In the genomic region with DNA sequence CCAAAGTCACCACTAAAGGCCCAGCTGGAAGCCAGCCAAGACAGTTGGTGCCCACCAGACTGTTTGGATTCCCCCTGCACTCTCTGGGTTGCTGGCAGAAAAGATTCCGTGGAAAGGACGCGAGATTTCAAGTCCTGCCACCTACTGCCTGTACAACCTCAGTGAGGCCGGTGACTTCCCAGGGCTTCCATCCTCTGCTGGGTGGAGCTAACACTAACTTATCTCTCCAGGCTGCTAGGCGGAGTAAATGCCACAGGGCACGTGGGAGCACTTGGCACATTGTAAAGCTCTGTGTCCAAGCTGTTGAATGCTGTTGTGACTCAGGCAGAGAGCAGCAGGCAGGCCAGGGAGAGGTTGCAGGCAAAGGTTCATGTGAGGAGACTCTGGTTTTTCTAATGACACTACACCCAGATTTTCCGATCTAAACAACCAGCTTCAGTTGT, we compare ENCODE assay signal across 9 cellular contexts. TPM values are rescaled to one million over a fixed set of nuclear protein-coding genes. Genes with fewer than 3 reads are reported as not detected.
DNase-seq lines count a peak whose midpoint lies in the region; ATAC-seq, FAIRE-seq and TF ChIP-seq lines count a peak whose summit lies in the region.
"Had no signal": no experiment of that assay in that cellular context is flagged by ENCODE, and none has a peak within 500 bp of the region (broad histone marks: within the 10 kb centered on the region; RNA-seq: fewer than 3 reads in every experiment).

No MANE protein-coding gene starts in this region.

- H3K4me3 ChIP-seq in fibroblast of lung (replicated peaks in 1 of 4; ENCODE audit: control extremely low read depth in 1 of 4, insufficient read depth in 1 of 4, low read depth in 3 of 4, low read length in 4 of 4) = no peak overlapping the region
- H3K4me3 ChIP-seq in pancreas = no peak overlapping the region
- H3K4me3 ChIP-seq: SJSA1 had no signal

- peak; percentile 91 to 93 (median 92) for ATAC-seq in pancreas
- ATAC-seq in activated T-helper 17 cell treated with anti-CD3 and anti-CD28 coated beads, Interleukin-2, amount 50 U/mL, for 72 hours (replicated peaks) = no peak
- ATAC-seq in activated naive CD8-positive, alpha-beta T cell treated with anti-CD3 and anti-CD28 coated beads, Interleukin-2, amount 50 U/mL, for 24 hours = no peak

- no peaks in the 10 kb centered on the region for H3K27me3 Mint-ChIP-seq in activated T-helper 17 cell treated with anti-CD3 and anti-CD28 coated beads, Interleukin-2, amount 50 U/mL, for 72 hours
- no peaks in the 10 kb centered on the region for H3K27me3 Mint-ChIP-seq in activated naive CD8-positive, alpha-beta T cell treated with anti-CD3 and anti-CD28 coated beads, Interleukin-2, amount 50 U/mL, for 24 hours

- TF ChIP-seq CTCF in RWPE1 (conservative IDR thresholded peaks at IDR 0.05; ENCODE audit: low read depth) (no peak), fibroblast of lung (conservative IDR thresholded peaks at IDR 0.05 in 1 of 2, IDR thresholded peaks at IDR 0.05 in 1 of 2; ENCODE audit: low read depth in 1 of 2, low read length in 2 of 2) (no peak), pancreas (IDR thresholded peaks at IDR 0.05) (no peak), D721Med (IDR thresholded peaks at IDR 0.05; ENCODE audit: insufficient read depth, missing control alignments) (no peak)

- no peak overlapping the region for H3K27ac Mint-ChIP-seq in activated T-helper 17 cell treated with anti-CD3 and anti-CD28 coated beads, Interleukin-2, amount 50 U/mL, for 72 hours
- H3K27ac Mint-ChIP-seq in activated naive CD8-positive, alpha-beta T cell treated with anti-CD3 and anti-CD28 coated beads, Interleukin-2, amount 50 U/mL, for 24 hours = no peak overlapping the region

- no peak overlapping the region for H2AFZ ChIP-seq in fibroblast of lung (ENCODE audit: low read length)

- H3K79me2 ChIP-seq in fibroblast of lung (ENCODE audit: control insufficient read depth, insufficient read depth, low read length) = no peaks in the 10 kb centered on the region

- no peaks in the 10 kb centered on the region for H3K36me3 Mint-ChIP-seq in activated T-helper 17 cell treated with anti-CD3 and anti-CD28 coated beads, Interleukin-2, amount 50 U/mL, for 72 hours (ENCODE audit: low read depth)
- no peaks in the 10 kb centered on the region for H3K36me3 Mint-ChIP-seq in activated naive CD8-positive, alpha-beta T cell treated with anti-CD3 and anti-CD28 coated beads, Interleukin-2, amount 50 U/mL, for 24 hours (ENCODE audit: low read depth)

- H3K27me3 ChIP-seq in fibroblast of lung (ENCODE audit: control insufficient read depth, insufficient read depth, low read length) = no peaks in the 10 kb centered on the region
- H3K27me3 ChIP-seq in pancreas = no peaks in the 10 kb centered on the region
- H3K27me3 ChIP-seq: SJSA1 had no signal

- H3K4me3 Mint-ChIP-seq in activated T-helper 17 cell treated with anti-CD3 and anti-CD28 coated beads, Interleukin-2, amount 50 U/mL, for 72 hours = no peak overlapping the region
- no peak overlapping the region for H3K4me3 Mint-ChIP-seq in activated naive CD8-positive, alpha-beta T cell treated with anti-CD3 and anti-CD28 coated beads, Interleukin-2, amount 50 U/mL, for 24 hours

- intact Hi-C loops in pancreas (cut with DNase I) = no loop called here

- FAIRE-seq in pancreas (lab: Jason Lieb, UNC) (peak; percentile 92), D721Med (lab: Jason Lieb, UNC) (no peak)

- H3K9ac ChIP-seq in fibroblast of lung (ENCODE audit: insufficient read depth, low read length) = no peak overlapping the region

- no peaks in the 10 kb centered on the region for H3K4me1 Mint-ChIP-seq in activated T-helper 17 cell treated with anti-CD3 and anti-CD28 coated beads, Interleukin-2, amount 50 U/mL, for 72 hours
- H3K4me1 Mint-ChIP-seq in activated naive CD8-positive, alpha-beta T cell treated with anti-CD3 and anti-CD28 coated beads, Interleukin-2, amount 50 U/mL, for 24 hours = peaks cover 2% of the 10 kb centered on the region

- H3K9me3 ChIP-seq in fibroblast of lung (ENCODE audit: control insufficient read depth, insufficient read depth, low read depth, low read length) = no peaks in the 10 kb centered on the region
- no peaks in the 10 kb centered on the region for H3K9me3 ChIP-seq in pancreas
- H3K9me3 ChIP-seq: SJSA1 had no signal

- POLR2A ChIA-PET in HEK293T (lab: Yijun Ruan, JAX) (interaction anchor here (1.0 to 2.5 kb wide), 4 partner anchors 10 to 51 kb away, joined by 3 to 12 read pairs (median 6); a partner anchor contains a TSS), RWPE1 (lab: Yijun Ruan, JAX; ENCODE audit: low non-redundant PET) (no interaction called here)

- H3K4me2 ChIP-seq in fibroblast of lung (ENCODE audit: extremely low read depth, insufficient read depth, low read length) = peak overlapping the region; percentile 17

- H4K20me1 ChIP-seq in fibroblast of lung (ENCODE audit: control insufficient read depth, extremely low read depth, insufficient read depth, low read length) = no peaks in the 10 kb centered on the region

- H3K4me1 ChIP-seq in fibroblast of lung (ENCODE audit: control insufficient read depth, extremely low read depth, insufficient read depth, low read length) (peaks cover 31% of the 10 kb centered on the region), pancreas (peaks cover 25 to 30% (median 27%) of the 10 kb centered on the region in 3 donors)

- 6 to 8% methylated on average over 7 of the region's 7 CpGs for WGBS in pancreas, 2 donors

- H3K36me3 ChIP-seq in fibroblast of lung (ENCODE audit: control insufficient read depth, insufficient read depth, low read length) = no peaks in the 10 kb centered on the region
- H3K36me3 ChIP-seq in pancreas = no peaks in the 10 kb centered on the region
- H3K36me3 ChIP-seq: SJSA1 had no signal

- DNase-seq in HEK293T (ENCODE audit: extremely low spot score) (peak; percentile 40), RWPE1 (ENCODE audit: low spot score) (peak; percentile 72), fibroblast of lung (ENCODE audit: low read depth in 2 of 2) (peak; percentile 97 to 99), pancreas (peak; percentile 76 to 94 (median 92)), D721Med (ENCODE audit: insufficient read length, low spot score) (no peak)
- DNase-seq in activated naive CD8-positive, alpha-beta T cell treated with anti-CD3 and anti-CD28 coated beads, Interleukin-2, amount 50 U/mL, for 24 hours = no peak
- DNase-seq in activated CD4-positive, alpha-beta T cell treated with anti-CD3 and anti-CD28 coated beads for 48 hours = no peak

- H3K9me3 Mint-ChIP-seq in activated T-helper 17 cell treated with anti-CD3 and anti-CD28 coated beads, Interleukin-2, amount 50 U/mL, for 72 hours = no peaks in the 10 kb centered on the region
- H3K9me3 Mint-ChIP-seq in activated naive CD8-positive, alpha-beta T cell treated with anti-CD3 and anti-CD28 coated beads, Interleukin-2, amount 50 U/mL, for 24 hours = no peaks in the 10 kb centered on the region

- CTCF ChIA-PET in HEK293T (lab: Yijun Ruan, JAX) (interaction anchor here (1.0 to 1.2 kb wide), 2 partner anchors 12 to 52 kb away, joined by 3 to 5 read pairs; no protein-coding TSS in a partner anchor), RWPE1 (lab: Yijun Ruan, JAX) (interaction anchor here (0.7 to 0.8 kb wide), 2 partner anchors 52 to 1228 kb away, joined by 3 read pairs; no protein-coding TSS in a partner anchor)

- H3K27ac ChIP-seq in RWPE1 (peak overlapping the region; percentile 89), fibroblast of lung (ENCODE audit: insufficient read depth, low read length) (peak overlapping the region; percentile 78), pancreas (peak overlapping the region; percentile 60 to 80 (median 70))
- H3K27ac ChIP-seq: SJSA1 had no signal

TF ChIP-seq in HEK293T, 16 proteins besides CTCF, POLR2A, EP300 and RAD21:
- no peak for TF ChIP-seq L3MBTL2 (conservative IDR thresholded peaks at IDR 0.05)
- no peak for TF ChIP-seq ZNF384 (IDR thresholded peaks at IDR 0.05)
- no peak for TF ChIP-seq SP1 (IDR thresholded peaks at IDR 0.05)
- no peak for TF ChIP-seq CTBP1 (IDR thresholded peaks at IDR 0.05; ENCODE audit: borderline replicate concordance)

RNA-seq across cellular contexts. Expression of a gene that starts 50.9 kb away (rescaled TPM):
- total RNA-seq in fibroblast of lung (10.3 and 10.7 TPM in 2 replicates), pancreas (10 to 100 TPM in 1 of 6 donors, 1 to 10 TPM in 5; 2.0 to 10.7 (median 4.5) TPM)
- polyA plus RNA-seq in fibroblast of lung (2.3 and 10.7 TPM in 2 replicates), pancreas (1 to 10 TPM in 1 of 2 donors, under 1 TPM in 1; 0.80 to 1.3 TPM)
- polyA plus RNA-seq in fibroblast of lung (2012) = 1.5 and 6.1 TPM in 2 replicates
- 2.2 and 13.6 TPM in 2 replicates for polyA minus RNA-seq in fibroblast of lung (ENCODE audit: low replicate concordance)
- total RNA-seq in activated T-helper 17 cell treated with anti-CD3 and anti-CD28 coated beads, Interleukin-2, amount 50 U/mL, for 72 hours = 1 to 10 TPM; 1.8 to 2.6 TPM

Comparison
In these comparisons a context has a peak if more than half of its experiments do, and no peak if none do; other contexts are left out.
1. DNase-seq: peak in HEK293T (single experiment), RWPE1 (single experiment), fibroblast of lung (2 of 2) and pancreas (6 of 6); none in D721Med (single experiment), activated naive CD8-positive, alpha-beta T cell treated with anti-CD3 and anti-CD28 coated beads, Interleukin-2, amount 50 U/mL, for 24 hours (single experiment) and activated CD4-positive, alpha-beta T cell treated with anti-CD3 and anti-CD28 coated beads for 48 hours (single experiment).
2. ATAC-seq: peak in pancreas (4 of 4); none in activated T-helper 17 cell treated with anti-CD3 and anti-CD28 coated beads, Interleukin-2, amount 50 U/mL, for 72 hours (single experiment) and activated naive CD8-positive, alpha-beta T cell treated with anti-CD3 and anti-CD28 coated beads, Interleukin-2, amount 50 U/mL, for 24 hours (single experiment).
3. Peak in every context shown above with its lines, with median percentiles within 50 percentile points of each other: H3K27ac ChIP-seq.